Comparison of ENCODE assay signal across 1 cellular context in the genomic region with DNA sequence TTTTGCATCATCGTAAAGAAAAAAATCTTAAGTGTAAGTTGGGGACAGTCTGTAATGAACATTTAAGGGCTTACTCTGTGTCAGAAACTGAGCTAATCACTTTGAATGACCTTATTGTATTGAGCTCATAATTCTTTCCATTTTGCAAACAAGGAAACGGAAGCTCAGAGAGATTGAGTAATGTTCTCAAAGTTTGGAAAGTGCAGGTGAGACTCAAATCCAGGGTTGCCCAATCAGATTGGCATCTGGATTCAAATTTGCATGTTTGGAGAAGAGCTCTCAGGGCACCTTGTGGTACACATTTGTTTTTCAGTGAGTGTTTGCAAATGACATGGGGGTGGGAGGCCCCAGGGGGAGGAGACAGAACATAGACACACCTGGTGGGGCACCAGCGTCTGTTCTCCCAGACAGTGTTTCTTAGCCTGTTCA.
TF ChIP-seq lines count a peak whose summit lies in the region.

No MANE protein-coding gene starts in this region.

TF ChIP-seq in HepG2, 621 proteins besides CTCF, POLR2A, EP300 and RAD21:
- no peak for TF ChIP-seq SOX6 (IDR thresholded peaks at IDR 0.05)
- peak; percentile 47; the same call in 1 of the 2 replicates for TF ChIP-seq SOX6 (CRISPR knock-in tag; IDR thresholded peaks at IDR 0.05)
- peak; percentile 76 for TF ChIP-seq ELF3 (CRISPR knock-in tag; IDR thresholded peaks at IDR 0.05)
- TF ChIP-seq ZNF30 (CRISPR knock-in tag; IDR thresholded peaks at IDR 0.05): no peak
- peak; percentile 55; the same call in 1 of the 2 replicates for TF ChIP-seq ETV5 (CRISPR knock-in tag; IDR thresholded peaks at IDR 0.05; ENCODE audit: borderline replicate concordance)
- TF ChIP-seq, protein P1, sequence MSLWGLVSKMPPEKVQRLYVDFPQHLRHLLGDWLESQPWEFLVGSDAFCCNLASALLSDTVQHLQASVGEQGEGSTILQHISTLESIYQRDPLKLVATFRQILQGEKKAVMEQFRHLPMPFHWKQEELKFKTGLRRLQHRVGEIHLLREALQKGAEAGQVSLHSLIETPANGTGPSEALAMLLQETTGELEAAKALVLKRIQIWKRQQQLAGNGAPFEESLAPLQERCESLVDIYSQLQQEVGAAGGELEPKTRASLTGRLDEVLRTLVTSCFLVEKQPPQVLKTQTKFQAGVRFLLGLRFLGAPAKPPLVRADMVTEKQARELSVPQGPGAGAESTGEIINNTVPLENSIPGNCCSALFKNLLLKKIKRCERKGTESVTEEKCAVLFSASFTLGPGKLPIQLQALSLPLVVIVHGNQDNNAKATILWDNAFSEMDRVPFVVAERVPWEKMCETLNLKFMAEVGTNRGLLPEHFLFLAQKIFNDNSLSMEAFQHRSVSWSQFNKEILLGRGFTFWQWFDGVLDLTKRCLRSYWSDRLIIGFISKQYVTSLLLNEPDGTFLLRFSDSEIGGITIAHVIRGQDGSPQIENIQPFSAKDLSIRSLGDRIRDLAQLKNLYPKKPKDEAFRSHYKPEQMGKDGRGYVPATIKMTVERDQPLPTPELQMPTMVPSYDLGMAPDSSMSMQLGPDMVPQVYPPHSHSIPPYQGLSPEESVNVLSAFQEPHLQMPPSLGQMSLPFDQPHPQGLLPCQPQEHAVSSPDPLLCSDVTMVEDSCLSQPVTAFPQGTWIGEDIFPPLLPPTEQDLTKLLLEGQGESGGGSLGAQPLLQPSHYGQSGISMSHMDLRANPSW (CRISPR knock-in tag; IDR thresholded peaks at IDR 0.05; ENCODE audit: borderline replicate concordance): no peak
- no peak for TF ChIP-seq MEF2D (CRISPR knock-in tag; IDR thresholded peaks at IDR 0.05)
- peak; percentile 17; the same call in 1 of the 2 replicates for TF ChIP-seq SOX5 (CRISPR knock-in tag; IDR thresholded peaks at IDR 0.05; ENCODE audit: borderline replicate concordance)
- no peak for TF ChIP-seq SNRNP70 (IDR thresholded peaks at IDR 0.05; ENCODE audit: low read depth, low read length)
- no peak for TF ChIP-seq REPIN1 (CRISPR knock-in tag; IDR thresholded peaks at IDR 0.05; ENCODE audit: borderline replicate concordance, low read depth)
- TF ChIP-seq MEIS1 (CRISPR knock-in tag; IDR thresholded peaks at IDR 0.05; ENCODE audit: borderline replicate concordance): no peak
- TF ChIP-seq DPF2 (CRISPR knock-in tag; IDR thresholded peaks at IDR 0.05; ENCODE audit: borderline replicate concordance, low read depth): no peak
- TF ChIP-seq, protein P2, sequence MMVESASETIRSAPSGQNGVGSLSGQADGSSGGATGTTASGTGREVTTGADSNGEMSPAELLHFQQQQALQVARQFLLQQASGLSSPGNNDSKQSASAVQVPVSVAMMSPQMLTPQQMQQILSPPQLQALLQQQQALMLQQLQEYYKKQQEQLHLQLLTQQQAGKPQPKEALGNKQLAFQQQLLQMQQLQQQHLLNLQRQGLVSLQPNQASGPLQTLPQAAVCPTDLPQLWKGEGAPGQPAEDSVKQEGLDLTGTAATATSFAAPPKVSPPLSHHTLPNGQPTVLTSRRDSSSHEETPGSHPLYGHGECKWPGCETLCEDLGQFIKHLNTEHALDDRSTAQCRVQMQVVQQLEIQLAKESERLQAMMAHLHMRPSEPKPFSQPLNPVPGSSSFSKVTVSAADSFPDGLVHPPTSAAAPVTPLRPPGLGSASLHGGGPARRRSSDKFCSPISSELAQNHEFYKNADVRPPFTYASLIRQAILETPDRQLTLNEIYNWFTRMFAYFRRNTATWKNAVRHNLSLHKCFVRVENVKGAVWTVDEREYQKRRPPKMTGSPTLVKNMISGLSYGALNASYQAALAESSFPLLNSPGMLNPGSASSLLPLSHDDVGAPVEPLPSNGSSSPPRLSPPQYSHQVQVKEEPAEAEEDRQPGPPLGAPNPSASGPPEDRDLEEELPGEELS (CRISPR knock-in tag; IDR thresholded peaks at IDR 0.05): peak; percentile 36; the same call in 1 of the 2 replicates
- peak; percentile 42; the same call in 1 of the 2 replicates for TF ChIP-seq CEBPB (IDR thresholded peaks at IDR 0.05; ENCODE audit: borderline replicate concordance, low read depth, low read length)
- no peak for TF ChIP-seq ZNF484 (CRISPR knock-in tag; IDR thresholded peaks at IDR 0.05; ENCODE audit: borderline replicate concordance, low read depth)
- TF ChIP-seq ZEB1 (IDR thresholded peaks at IDR 0.05; ENCODE audit: insufficient replicate concordance, low read depth): peak; percentile 33
- TF ChIP-seq, protein P3, sequence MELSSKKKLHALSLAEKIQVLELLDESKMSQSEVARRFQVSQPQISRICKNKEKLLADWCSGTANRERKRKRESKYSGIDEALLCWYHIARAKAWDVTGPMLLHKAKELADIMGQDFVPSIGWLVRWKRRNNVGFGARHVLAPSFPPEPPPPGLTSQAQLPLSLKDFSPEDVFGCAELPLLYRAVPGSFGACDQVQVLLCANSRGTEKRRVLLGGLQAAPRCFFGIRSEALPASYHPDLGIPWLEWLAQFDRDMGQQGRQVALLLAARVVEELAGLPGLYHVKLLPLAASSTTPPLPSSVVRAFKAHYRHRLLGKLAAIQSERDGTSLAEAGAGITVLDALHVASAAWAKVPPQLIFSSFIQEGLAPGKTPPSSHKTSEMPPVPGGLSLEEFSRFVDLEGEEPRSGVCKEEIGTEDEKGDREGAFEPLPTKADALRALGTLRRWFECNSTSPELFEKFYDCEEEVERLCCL (CRISPR knock-in tag; IDR thresholded peaks at IDR 0.05; ENCODE audit: borderline replicate concordance): no peak
- TF ChIP-seq CEBPG (CRISPR knock-in tag; IDR thresholded peaks at IDR 0.05): peak; percentile 78
- TF ChIP-seq, protein P4, sequence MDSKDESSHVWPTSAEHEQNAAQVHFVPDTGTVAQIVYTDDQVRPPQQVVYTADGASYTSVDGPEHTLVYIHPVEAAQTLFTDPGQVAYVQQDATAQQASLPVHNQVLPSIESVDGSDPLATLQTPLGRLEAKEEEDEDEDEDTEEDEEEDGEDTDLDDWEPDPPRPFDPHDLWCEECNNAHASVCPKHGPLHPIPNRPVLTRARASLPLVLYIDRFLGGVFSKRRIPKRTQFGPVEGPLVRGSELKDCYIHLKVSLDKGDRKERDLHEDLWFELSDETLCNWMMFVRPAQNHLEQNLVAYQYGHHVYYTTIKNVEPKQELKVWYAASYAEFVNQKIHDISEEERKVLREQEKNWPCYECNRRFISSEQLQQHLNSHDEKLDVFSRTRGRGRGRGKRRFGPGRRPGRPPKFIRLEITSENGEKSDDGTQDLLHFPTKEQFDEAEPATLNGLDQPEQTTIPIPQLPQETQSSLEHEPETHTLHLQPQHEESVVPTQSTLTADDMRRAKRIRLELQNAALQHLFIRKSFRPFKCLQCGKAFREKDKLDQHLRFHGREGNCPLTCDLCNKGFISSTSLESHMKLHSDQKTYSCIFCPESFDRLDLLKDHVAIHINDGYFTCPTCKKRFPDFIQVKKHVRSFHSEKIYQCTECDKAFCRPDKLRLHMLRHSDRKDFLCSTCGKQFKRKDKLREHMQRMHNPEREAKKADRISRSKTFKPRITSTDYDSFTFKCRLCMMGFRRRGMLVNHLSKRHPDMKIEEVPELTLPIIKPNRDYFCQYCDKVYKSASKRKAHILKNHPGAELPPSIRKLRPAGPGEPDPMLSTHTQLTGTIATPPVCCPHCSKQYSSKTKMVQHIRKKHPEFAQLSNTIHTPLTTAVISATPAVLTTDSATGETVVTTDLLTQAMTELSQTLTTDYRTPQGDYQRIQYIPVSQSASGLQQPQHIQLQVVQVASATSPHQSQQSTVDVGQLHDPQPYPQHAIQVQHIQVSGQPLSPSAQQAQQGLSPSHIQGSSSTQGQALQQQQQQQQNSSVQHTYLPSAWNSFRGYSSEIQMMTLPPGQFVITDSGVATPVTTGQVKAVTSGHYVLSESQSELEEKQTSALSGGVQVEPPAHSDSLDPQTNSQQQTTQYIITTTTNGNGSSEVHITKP (CRISPR knock-in tag; IDR thresholded peaks at IDR 0.05; ENCODE audit: low read depth): no peak
TF ChIP-seq in HepG2: peak in this region for 8.
